In genomic region chrX:103730746-103731508, GRCh38 we compare ENCODE assay signal across 13 cellular contexts. TPM values are rescaled to one million over a fixed set of nuclear protein-coding genes. Genes with fewer than 3 reads are reported as not detected.
DNase-seq lines count a peak whose midpoint lies in the region; ATAC-seq, FAIRE-seq and TF ChIP-seq lines count a peak whose summit lies in the region.
"Had no signal": no experiment of that assay in that cellular context is flagged by ENCODE, and none has a peak within 500 bp of the region (broad histone marks: within the 10 kb centered on the region; RNA-seq: fewer than 3 reads in every experiment).

No MANE protein-coding gene starts in this region.

- no peak for TF ChIP-seq EP300 in K562 (IDR thresholded peaks at IDR 0.05; ENCODE audit: low read length)

- no peak overlapping the region for H3K9ac ChIP-seq in K562 (ENCODE audit: insufficient read depth in 1 of 2, low read depth in 2 of 2, low read length in 2 of 2)
- H3K9ac ChIP-seq in smooth muscle cell (ENCODE audit: low read depth) = no peak overlapping the region

- H3K9me1 ChIP-seq in K562 (ENCODE audit: control insufficient read depth, insufficient read depth, low read length) = no peaks in the 10 kb centered on the region

- CTCF ChIA-PET in K562 (lab: Yijun Ruan, JAX; ENCODE audit: low intra/inter-chr PET ratio) (no interaction called here), HEK293T (lab: Yijun Ruan, JAX) (interaction anchor here (1.2 to 1.5 kb wide), 2 partner anchors 19 to 45 kb away, joined by 3 to 5 read pairs; no protein-coding TSS in a partner anchor), GM10248 (lab: Yijun Ruan, JAX) (interaction anchor here (1.3 to 1.9 kb wide), 4 partner anchors 10 to 21 kb away, joined by 3 to 5 read pairs (median 4); no protein-coding TSS in a partner anchor)
- CTCF ChIA-PET in activated CD4-positive, alpha-beta T cell treated with anti-CD3 and anti-CD28 coated beads, Interleukin-2, amount 10 ng/mL, durations not matched to agents 7 days and 5 days (lab: Charles Lee) = interaction anchor here (0.8 to 0.9 kb wide), 2 partner anchors 11 to 28 kb away, joined by 3 read pairs; no protein-coding TSS in a partner anchor

- H3K4me3 ChIP-seq in HFF-Myc (replicated peaks; ENCODE audit: low read depth, low read length) (no peak overlapping the region), K562 (no peak overlapping the region), heart left ventricle (no peak overlapping the region), smooth muscle cell (no peak overlapping the region)
- H3K4me3 ChIP-seq: spleen had no signal

- TF ChIP-seq POLR2A in K562 (conservative IDR thresholded peaks at IDR 0.05) = no peak
- no peak for TF ChIP-seq POLR2A in heart left ventricle (IDR thresholded peaks at IDR 0.05)

- DNase-seq in HFF-Myc (ENCODE audit: extremely low read depth, low read depth) (peak; percentile 24), K562 (ENCODE audit: extremely low read depth in 1 of 4, low spot score in 3 of 4) (no peak), heart left ventricle (peak in 4 of 5 donors; percentile 37 to 61 (median 50)), smooth muscle cell (lab: John Stamatoyannopoulos, UW; ENCODE audit: unreplicated experiment) (no peak), HEK293T (ENCODE audit: extremely low spot score) (no peak), GM10248 (ENCODE audit: extremely low spot score) (no peak), NCI-H748 (lab: John Stamatoyannopoulos, UW; ENCODE audit: unreplicated experiment) (no peak)
- no peak for DNase-seq in activated CD4-positive, alpha-beta T cell treated with anti-CD3 and anti-CD28 coated beads, Interleukin-2, amount 10 ng/mL, durations not matched to agents 7 days and 5 days
- DNase-seq: activated CD8-positive, alpha-beta memory T cell treated with anti-CD3 and anti-CD28 coated beads, Interleukin-2, amount 10 ng/mL, durations not matched to agents 7 days and 5 days; NCI-H2029; spleen had no signal

- WGBS in K562 (ENCODE audit: insufficient coverage, low coverage, missing lambda C conversion rate) = 2% methylated on average over 8 of the region's 8 CpGs
- 34 to 48% (median 39%) methylated on average over 8 of the region's 8 CpGs for WGBS in heart left ventricle, 4 donors
- 44% methylated on average over 8 of the region's 8 CpGs for WGBS in smooth muscle cell (ENCODE audit: low lambda C conversion rate)

- no peak overlapping the region for H3K4me3 Mint-ChIP-seq in activated CD4-positive, alpha-beta T cell treated with anti-CD3 and anti-CD28 coated beads, Interleukin-2, amount 10 ng/mL, durations not matched to agents 7 days and 5 days
- H3K4me3 Mint-ChIP-seq: activated CD8-positive, alpha-beta memory T cell treated with anti-CD3 and anti-CD28 coated beads, Interleukin-2, amount 10 ng/mL, durations not matched to agents 7 days and 5 days had no signal

- H3K79me2 ChIP-seq in K562 (ENCODE audit: control insufficient read depth, insufficient read depth, low read length) (no peaks in the 10 kb centered on the region), smooth muscle cell (ENCODE audit: low read depth) (no peaks in the 10 kb centered on the region)

- ATAC-seq in K562 (no peak), heart left ventricle (peak; percentile 32 to 96 (median 74))
- ATAC-seq: activated CD8-positive, alpha-beta memory T cell treated with anti-CD3 and anti-CD28 coated beads, Interleukin-2, amount 10 ng/mL, durations not matched to agents 7 days and 5 days had no signal

- H4K20me1 ChIP-seq in K562 (replicated peaks; ENCODE audit: control insufficient read depth, insufficient read depth, low read length) = no peaks in the 10 kb centered on the region
- H4K20me1 ChIP-seq in smooth muscle cell (ENCODE audit: low read depth) = no peaks in the 10 kb centered on the region

- intact Hi-C loops in K562 (cut with micrococcal nuclease) = no loop called here
- intact Hi-C loops in heart left ventricle (cut with DNase I) = no loop called here

- no peak overlapping the region for H3K27ac ChIP-seq in K562 (ENCODE audit: extremely low read depth, low read depth, low read length)
- H3K27ac ChIP-seq in heart left ventricle = peak overlapping the region in 10 of 12 donors; percentile 38 to 74 (median 64)
- H3K27ac ChIP-seq in smooth muscle cell (ENCODE audit: low read depth) = peak overlapping the region; percentile 41
- H3K27ac ChIP-seq: spleen had no signal

- H3K4me2 ChIP-seq in K562 (ENCODE audit: insufficient read depth, low read length) (no peak overlapping the region), smooth muscle cell (no peak overlapping the region)

- no peak for TF ChIP-seq RAD21 in K562 (CRISPR knock-in tag; conservative IDR thresholded peaks at IDR 0.05 in 1 of 2, IDR thresholded peaks at IDR 0.05 in 1 of 2)

- H3K36me3 ChIP-seq in K562 (ENCODE audit: control insufficient read depth, insufficient read depth, low read length) = no peaks in the 10 kb centered on the region
- H3K36me3 ChIP-seq in heart left ventricle = no peaks in the 10 kb centered on the region
- no peaks in the 10 kb centered on the region for H3K36me3 ChIP-seq in smooth muscle cell (ENCODE audit: low read depth)
- H3K36me3 ChIP-seq: spleen had no signal

- POLR2A ChIA-PET in K562 (lab: Yijun Ruan, JAX) (interaction anchor here (1.4 kb wide), 1 partner anchor 8 kb away, joined by 5 read pairs; no protein-coding TSS in a partner anchor), HEK293T (lab: Yijun Ruan, JAX) (interaction anchor here (0.9 to 1.8 kb wide), 4 partner anchors 8 to 102 kb away, joined by 3 to 7 read pairs (median 4); partner anchors contain the start of genes MORF4L2 and TCEAL1), GM10248 (lab: Yijun Ruan, JAX) (no interaction called here)
- POLR2A ChIA-PET in activated CD4-positive, alpha-beta T cell treated with anti-CD3 and anti-CD28 coated beads, Interleukin-2, amount 10 ng/mL, durations not matched to agents 7 days and 5 days (lab: Charles Lee) = no interaction called here

- peaks cover 9% of the 10 kb centered on the region for H3K27me3 Mint-ChIP-seq in activated CD4-positive, alpha-beta T cell treated with anti-CD3 and anti-CD28 coated beads, Interleukin-2, amount 10 ng/mL, durations not matched to agents 7 days and 5 days

- no peaks in the 10 kb centered on the region for H3F3A ChIP-seq in smooth muscle cell (ENCODE audit: low read depth)

- no peak for TF ChIP-seq CTCF in HFF-Myc (IDR thresholded peaks at IDR 0.05; ENCODE audit: low read depth, low read length, missing control alignments)
- TF ChIP-seq CTCF in K562 (IDR thresholded peaks at IDR 0.05 in 2 of 3, conservative IDR thresholded peaks at IDR 0.05 in 1 of 3; ENCODE audit: insufficient read depth in 2 of 3, low read depth in 1 of 3, low read length in 3 of 3) = no peak
- TF ChIP-seq CTCF in heart left ventricle (IDR thresholded peaks at IDR 0.05) = no peak
- no peak for TF ChIP-seq CTCF in smooth muscle cell (IDR thresholded peaks at IDR 0.05; ENCODE audit: borderline replicate concordance, insufficient read depth, poor library complexity, severe bottlenecking)
- no peak for TF ChIP-seq CTCF in GM10248 (IDR thresholded peaks at IDR 0.05; ENCODE audit: control extremely low read depth, extremely low read depth, low read depth, missing control alignments)

- H2AFZ ChIP-seq in K562 (ENCODE audit: low read depth, low read length) (no peak overlapping the region), smooth muscle cell (ENCODE audit: low read depth) (no peak overlapping the region)

- in situ Hi-C loops in K562 (cut with MboI) = no loop called here

- no peak for FAIRE-seq in K562 (lab: Jason Lieb, UNC)

- no TSS peak for BruUV-seq in K562 (replicated peaks; lab: Mats Ljungman, UMichigan)

- H3K4me1 Mint-ChIP-seq in activated CD4-positive, alpha-beta T cell treated with anti-CD3 and anti-CD28 coated beads, Interleukin-2, amount 10 ng/mL, durations not matched to agents 7 days and 5 days = peaks cover 4% of the 10 kb centered on the region

- H3K27ac Mint-ChIP-seq in activated CD4-positive, alpha-beta T cell treated with anti-CD3 and anti-CD28 coated beads, Interleukin-2, amount 10 ng/mL, durations not matched to agents 7 days and 5 days = no peak overlapping the region
- H3K27ac Mint-ChIP-seq: activated CD8-positive, alpha-beta memory T cell treated with anti-CD3 and anti-CD28 coated beads, Interleukin-2, amount 10 ng/mL, durations not matched to agents 7 days and 5 days had no signal

- no peaks in the 10 kb centered on the region for H3K9me3 Mint-ChIP-seq in activated CD4-positive, alpha-beta T cell treated with anti-CD3 and anti-CD28 coated beads, Interleukin-2, amount 10 ng/mL, durations not matched to agents 7 days and 5 days

- no peaks in the 10 kb centered on the region for H3K36me3 Mint-ChIP-seq in activated CD4-positive, alpha-beta T cell treated with anti-CD3 and anti-CD28 coated beads, Interleukin-2, amount 10 ng/mL, durations not matched to agents 7 days and 5 days (ENCODE audit: low read depth)
- H3K36me3 Mint-ChIP-seq: activated CD8-positive, alpha-beta memory T cell treated with anti-CD3 and anti-CD28 coated beads, Interleukin-2, amount 10 ng/mL, durations not matched to agents 7 days and 5 days had no signal

- H3K4me1 ChIP-seq in K562 (replicated peaks in 1 of 2; ENCODE audit: control insufficient read depth in 2 of 2, insufficient read depth in 2 of 2, low read length in 2 of 2) (no peaks in the 10 kb centered on the region), heart left ventricle (peaks cover 0 to 17% (median 1%) of the 10 kb centered on the region in 12 donors), smooth muscle cell (ENCODE audit: low read depth) (peaks cover 22% of the 10 kb centered on the region)
- H3K4me1 ChIP-seq: spleen had no signal

- no peaks in the 10 kb centered on the region for H3K9me3 ChIP-seq in K562 (replicated peaks; ENCODE audit: control insufficient read depth, insufficient read depth, low read depth, low read length)
- H3K9me3 ChIP-seq in heart left ventricle = no peaks in the 10 kb centered on the region
- H3K9me3 ChIP-seq in smooth muscle cell (replicated peaks; ENCODE audit: low read depth) = no peaks in the 10 kb centered on the region
- H3K9me3 ChIP-seq: spleen had no signal

- peaks cover 0 to 41% of the 10 kb centered on the region in 2 experiments; a peak in 2 of 5 replicates for H3K27me3 ChIP-seq in K562 (ENCODE audit: control insufficient read depth in 2 of 2, insufficient read depth in 2 of 2, low read length in 2 of 2)
- peaks cover 0 to 12% (median 0%) of the 10 kb centered on the region in 9 donors for H3K27me3 ChIP-seq in heart left ventricle
- peaks cover 21% of the 10 kb centered on the region for H3K27me3 ChIP-seq in smooth muscle cell (ENCODE audit: low read depth)

RNA-seq across cellular contexts. Expression of gene TMEM31, which starts 20.2 kb away (rescaled TPM):
- total RNA-seq in K562 (2011; cell fraction: chromatin; rRNA removed; ENCODE audit: low replicate concordance) = not detected in 2 replicates
- not detected in 2 replicates for total RNA-seq in K562 (2011; cell fraction: nucleolus; rRNA removed)
- not detected in 2 replicates for total RNA-seq in K562 (2011; cell fraction: nucleoplasm; rRNA removed)
- total RNA-seq in K562 (2014; rRNA removed) (not detected in 2 replicates), K562 (2014; rRNA removed; fragmentation: Illumina TruSeq; extraction: Trizol) (not detected in 2 replicates), K562 (2015; rRNA removed; fragmentation: Illumina TruSeq; extraction: Trizol) (not detected in 2 replicates), K562 (2021) (not detected in 2 replicates), heart left ventricle (not detected), smooth muscle cell (0.54 TPM in 1 of 2 replicates, not detected in the other)
- polyA plus RNA-seq in K562 (2011; rRNA removed) (0.18 and 0.34 TPM in 2 replicates), K562 (2014; fragmentation: Illumina TruSeq; extraction: Trizol) (not detected in 2 replicates), K562 (2014; fragmentation: Nextera tagmentation; extraction: Ambion mirVana) (not detected), K562 (2014; rRNA removed) (not detected in 2 replicates), heart left ventricle (under 1 TPM in 1 of 2 donors, not detected in 1; 0.38 TPM), smooth muscle cell (0.60 and 0.75 TPM in 2 replicates)
- 0.21 TPM in 1 of 2 replicates, not detected in the other for polyA plus RNA-seq in K562 (2011; cell fraction: cytosol; rRNA removed)
- 0.18 TPM in 1 of 2 replicates, not detected in the other for polyA plus RNA-seq in K562 (2011; cell fraction: nucleus; rRNA removed)
- not detected in 2 replicates for polyA plus RNA-seq in K562 (2012)
- polyA minus RNA-seq in K562 (2011; rRNA and poly(A)+ RNA removed) = not detected in 2 replicates
- polyA minus RNA-seq in K562 (2011; cell fraction: cytosol; rRNA and poly(A)+ RNA removed) = not detected in 2 replicates
- not detected in 2 replicates for polyA minus RNA-seq in K562 (2011; cell fraction: nucleus; rRNA and poly(A)+ RNA removed)
- total RNA-seq in activated CD4-positive, alpha-beta T cell treated with anti-CD3 and anti-CD28 coated beads, Interleukin-2, amount 10 ng/mL, durations not matched to agents 7 days and 5 days = not detected
- total RNA-seq: activated CD8-positive, alpha-beta memory T cell treated with anti-CD3 and anti-CD28 coated beads, Interleukin-2, amount 10 ng/mL, durations not matched to agents 7 days and 5 days; cerebellum; kidney epithelial cell; spleen had no signal

RNA-seq across cellular contexts. Expression of gene MORF4L2, which starts 44.4 kb away (rescaled TPM):
- total RNA-seq in K562 (2011; cell fraction: chromatin; rRNA removed; ENCODE audit: low replicate concordance) = 71.9 and 171 TPM in 2 replicates
- total RNA-seq in K562 (2011; cell fraction: nucleolus; rRNA removed) = 54.9 and 61.8 TPM in 2 replicates
- total RNA-seq in K562 (2011; cell fraction: nucleoplasm; rRNA removed) = 116 and 150 TPM in 2 replicates
- 309 and 374 TPM in 2 replicates for total RNA-seq in K562 (2014; rRNA removed)
- 508 and 522 TPM in 2 replicates for total RNA-seq in K562 (2014; rRNA removed; fragmentation: Illumina TruSeq; extraction: Trizol)
- 386 and 415 TPM in 2 replicates for total RNA-seq in K562 (2015; rRNA removed; fragmentation: Illumina TruSeq; extraction: Trizol)
- 324 and 325 TPM in 2 replicates for total RNA-seq in K562 (2021)
- polyA plus RNA-seq in K562 (2011; rRNA removed) = 608 and 781 TPM in 2 replicates
- polyA plus RNA-seq in K562 (2011; cell fraction: cytosol; rRNA removed) = 197 and 406 TPM in 2 replicates
- 137 and 241 TPM in 2 replicates for polyA plus RNA-seq in K562 (2011; cell fraction: nucleus; rRNA removed)
- 242 and 419 TPM in 2 replicates for polyA plus RNA-seq in K562 (2012)
- 587 and 647 TPM in 2 replicates for polyA plus RNA-seq in K562 (2014; fragmentation: Illumina TruSeq; extraction: Trizol)
- 100 to 1,000 TPM; 420 to 476 TPM for polyA plus RNA-seq in K562 (2014; fragmentation: Nextera tagmentation; extraction: Ambion mirVana)
- 338 and 382 TPM in 2 replicates for polyA plus RNA-seq in K562 (2014; rRNA removed)
- polyA minus RNA-seq in K562 (2011; rRNA and poly(A)+ RNA removed) = 316 and 347 TPM in 2 replicates
- 109 and 118 TPM in 2 replicates for polyA minus RNA-seq in K562 (2011; cell fraction: cytosol; rRNA and poly(A)+ RNA removed)
- 33.9 and 97.0 TPM in 2 replicates for polyA minus RNA-seq in K562 (2011; cell fraction: nucleus; rRNA and poly(A)+ RNA removed)
- total RNA-seq in heart left ventricle = 100 to 1,000 TPM; 148 to 238 (median 189) TPM
- polyA plus RNA-seq in heart left ventricle = 100 to 1,000 TPM; 102 to 511 TPM
- 1,445 and 1,824 TPM in 2 replicates for total RNA-seq in smooth muscle cell
- polyA plus RNA-seq in smooth muscle cell = 726 and 732 TPM in 2 replicates
- total RNA-seq in activated CD4-positive, alpha-beta T cell treated with anti-CD3 and anti-CD28 coated beads, Interleukin-2, amount 10 ng/mL, durations not matched to agents 7 days and 5 days = 100 to 1,000 TPM; 122 to 126 TPM

RNA-seq across cellular contexts. Expression of gene PLP1, which starts 45.7 kb away (rescaled TPM):
- total RNA-seq in K562 (2011; cell fraction: chromatin; rRNA removed; ENCODE audit: low replicate concordance) = not detected in 2 replicates
- total RNA-seq in K562 (2011; cell fraction: nucleolus; rRNA removed) = not detected in 2 replicates
- not detected in 2 replicates for total RNA-seq in K562 (2011; cell fraction: nucleoplasm; rRNA removed)
- not detected in 2 replicates for total RNA-seq in K562 (2014; rRNA removed)
- not detected in 2 replicates for total RNA-seq in K562 (2014; rRNA removed; fragmentation: Illumina TruSeq; extraction: Trizol)
- not detected in 2 replicates for total RNA-seq in K562 (2015; rRNA removed; fragmentation: Illumina TruSeq; extraction: Trizol)
- not detected in 2 replicates for total RNA-seq in K562 (2021)
- not detected in 2 replicates for polyA plus RNA-seq in K562 (2011; rRNA removed)
- not detected in 2 replicates for polyA plus RNA-seq in K562 (2011; cell fraction: cytosol; rRNA removed)
- not detected in 2 replicates for polyA plus RNA-seq in K562 (2011; cell fraction: nucleus; rRNA removed)
- polyA plus RNA-seq in K562 (2012) = not detected in 2 replicates
- not detected in 2 replicates for polyA plus RNA-seq in K562 (2014; fragmentation: Illumina TruSeq; extraction: Trizol)
- not detected for polyA plus RNA-seq in K562 (2014; fragmentation: Nextera tagmentation; extraction: Ambion mirVana)
- polyA plus RNA-seq in K562 (2014; rRNA removed) = not detected in 2 replicates
- polyA minus RNA-seq in K562 (2011; rRNA and poly(A)+ RNA removed) = 0.45 TPM in 1 of 2 replicates, not detected in the other
- not detected in 2 replicates for polyA minus RNA-seq in K562 (2011; cell fraction: cytosol; rRNA and poly(A)+ RNA removed)
- polyA minus RNA-seq in K562 (2011; cell fraction: nucleus; rRNA and poly(A)+ RNA removed) = not detected in 2 replicates
- 10 to 100 TPM in 1 of 9 donors, 1 to 10 TPM in 8; 1.2 to 12.5 (median 4.1) TPM for total RNA-seq in heart left ventricle
- polyA plus RNA-seq in heart left ventricle = 1 to 10 TPM; 1.5 to 2.9 TPM
- total RNA-seq in smooth muscle cell = not detected in 2 replicates
- 0.27 TPM in 1 of 2 replicates, not detected in the other for polyA plus RNA-seq in smooth muscle cell
- not detected for total RNA-seq in activated CD4-positive, alpha-beta T cell treated with anti-CD3 and anti-CD28 coated beads, Interleukin-2, amount 10 ng/mL, durations not matched to agents 7 days and 5 days
- total RNA-seq: activated CD8-positive, alpha-beta memory T cell treated with anti-CD3 and anti-CD28 coated beads, Interleukin-2, amount 10 ng/mL, durations not matched to agents 7 days and 5 days; kidney epithelial cell had no signal

Comparison
In these comparisons a context has a peak if more than half of its experiments do, and no peak if none do; other contexts are left out.
1. DNase-seq: peak in HFF-Myc (single experiment) and heart left ventricle (4 of 5); none in K562 (0 of 4), smooth muscle cell (single experiment), HEK293T (single experiment), GM10248 (single experiment), activated CD4-positive, alpha-beta T cell treated with anti-CD3 and anti-CD28 coated beads, Interleukin-2, amount 10 ng/mL, durations not matched to agents 7 days and 5 days (single experiment) and NCI-H748 (single experiment).
2. POLR2A ChIA-PET loops: an anchor here in K562 (1.4 kb wide) and HEK293T (0.9 to 1.8 kb wide); none called in GM10248 and activated CD4-positive, alpha-beta T cell treated with anti-CD3 and anti-CD28 coated beads, Interleukin-2, amount 10 ng/mL, durations not matched to agents 7 days and 5 days.